In genomic region chr1:53325326-53326087, GRCh38 we compare ENCODE assay signal across 8 cellular contexts.
A peak's percentile ranks its signal among the peaks of the same experiment; 100 is the strongest.
DNase-seq lines count a peak whose midpoint lies in the region; ATAC-seq and TF ChIP-seq lines count a peak whose summit lies in the region.

No MANE protein-coding gene starts in this region.

- H3K9ac ChIP-seq in KMS-11 (peak overlapping the region; percentile 99), mucosa of rectum (ENCODE audit: low read depth in 1 of 2, low read length in 2 of 2) (peak overlapping the region; percentile 50 to 57)

- H2AFZ ChIP-seq in KMS-11 (ENCODE audit: low read depth): peak overlapping the region; percentile 37

- CTCF ChIA-PET in AG04449 (lab: Yijun Ruan, JAX): interaction anchor here (0.9 to 3.3 kb wide), 3 partner anchors 9 to 67 kb away, joined by 3 to 10 read pairs (median 3); no protein-coding TSS in a partner anchor

- peak overlapping the region; percentile 86 for H3K4me2 ChIP-seq in KMS-11

- no peak for TF ChIP-seq CTCF in AG04449 (IDR thresholded peaks at IDR 0.05; ENCODE audit: insufficient read depth, low read length, missing control alignments)
- no peak for TF ChIP-seq CTCF in KMS-11 (conservative IDR thresholded peaks at IDR 0.05; ENCODE audit: low read depth, low read length)
- no peak for TF ChIP-seq CTCF in cardiac fibroblast (IDR thresholded peaks at IDR 0.05; ENCODE audit: low read depth, low read length)

- no peak for ATAC-seq in GM19023 (IDR thresholded peaks at IDR 0.05; ENCODE audit: unreplicated experiment)

- DNase-seq in AG04449 (ENCODE audit: low read depth, low spot score) (no peak), cardiac fibroblast (ENCODE audit: low read depth in 2 of 2) (no peak), NCI-H146 treated with DMSO at 0.1 percent for 48 hours (lab: John Stamatoyannopoulos, UW; ENCODE audit: unreplicated experiment) (no peak), Kasumi-1 (lab: John Stamatoyannopoulos, UW) (no peak), SHP77 treated with DMSO at 0.1 percent for 48 hours (lab: John Stamatoyannopoulos, UW) (no peak)

- no peaks in the 10 kb centered on the region for H4K20me1 ChIP-seq in KMS-11 (ENCODE audit: insufficient read depth)

- H3K27me3 ChIP-seq in KMS-11 (ENCODE audit: insufficient read depth, low read depth) (no peaks in the 10 kb centered on the region), mucosa of rectum (ENCODE audit: control insufficient read depth in 2 of 2, insufficient read depth in 2 of 2, low read length in 2 of 2) (no peaks in the 10 kb centered on the region)

- POLR2A ChIA-PET in AG04449 (lab: Yijun Ruan, JAX): no interaction called here

- peaks cover 16% of the 10 kb centered on the region; the same call in 1 of the 2 replicates for H3K36me3 ChIP-seq in KMS-11 (ENCODE audit: insufficient read depth)
- no peaks in the 10 kb centered on the region for H3K36me3 ChIP-seq in mucosa of rectum (ENCODE audit: control insufficient read depth in 2 of 2, insufficient read depth in 2 of 2, low read length in 2 of 2)

- peaks cover 22% of the 10 kb centered on the region for H3K4me1 ChIP-seq in KMS-11 (ENCODE audit: low read depth, poor library complexity, severe bottlenecking)
- H3K4me1 ChIP-seq in mucosa of rectum (ENCODE audit: control insufficient read depth in 2 of 2, insufficient read depth in 2 of 2, low read length in 2 of 2): peaks cover 12 to 14% of the 10 kb centered on the region in 2 donors

- H3K4me3 ChIP-seq in AG04449 (ENCODE audit: low read depth, low read length) (peak overlapping the region; percentile 67), KMS-11 (IDR thresholded peaks at IDR 0.05; ENCODE audit: insufficient read depth, low read depth, low read length) (peak overlapping the region; percentile 50), cardiac fibroblast (replicated peaks in 1 of 2; ENCODE audit: low read depth in 2 of 2, low read length in 2 of 2) (peak overlapping the region; percentile 77 to 87), mucosa of rectum (ENCODE audit: low read length in 2 of 2) (peak overlapping the region; percentile 75 to 78)

- H3K27ac ChIP-seq in KMS-11: peak overlapping the region; percentile 99
- peak overlapping the region in 1 of 2 donors; percentile 63 for H3K27ac ChIP-seq in mucosa of rectum (ENCODE audit: low read depth in 2 of 2, low read length in 2 of 2)

- H3K79me2 ChIP-seq in KMS-11 (ENCODE audit: insufficient read depth, low read depth): peaks cover 65% of the 10 kb centered on the region

- no peaks in the 10 kb centered on the region for H3K9me3 ChIP-seq in mucosa of rectum (ENCODE audit: control insufficient read depth in 2 of 2, low read length in 2 of 2)
